ENCODE assay signal across 8 cellular contexts in genomic region chr3:185943363-185944106, GRCh38. TPM values are rescaled to one million over a fixed set of nuclear protein-coding genes. Genes with fewer than 3 reads are reported as not detected.
A peak's percentile ranks its signal among the peaks of the same experiment; 100 is the strongest.
DNase-seq lines count a peak whose midpoint lies in the region; ATAC-seq and TF ChIP-seq lines count a peak whose summit lies in the region.

No MANE protein-coding gene starts in this region.

- H3K27me3 ChIP-seq in BLaER1 treated with 17β-estradiol and CSF1 and Interleukin-3, amounts not matched to agents 10 nM and 100 nM, result no peaks in the 10 kb centered on the region
- no peaks in the 10 kb centered on the region for H3K27me3 ChIP-seq in liver (ENCODE audit: control insufficient read depth in 4 of 4, insufficient read depth in 4 of 4, low read length in 3 of 4)

- H3K4me3 ChIP-seq in BLaER1 treated with 17β-estradiol and CSF1 and Interleukin-3, amounts not matched to agents 10 nM and 100 nM, result peak overlapping the region in 9 of 10 experiments; percentile 12 to 52 (median 33); a peak in 11 of 20 replicates
- H3K4me3 ChIP-seq in coronary artery, result peak overlapping the region; percentile 48
- no peak overlapping the region for H3K4me3 ChIP-seq in liver (ENCODE audit: low read depth in 1 of 3, low read length in 3 of 3)

- peaks cover 20% of the 10 kb centered on the region for H3K4me1 Mint-ChIP-seq in activated CD4-positive, alpha-beta T cell treated with anti-CD3 and anti-CD28 coated beads, Interleukin-2, amount 10 ng/mL, durations not matched to agents 7 days and 5 days

- peak overlapping the region; percentile 66 to 87 (median 72) for H3K4me2 ChIP-seq in BLaER1 treated with 17β-estradiol and CSF1 and Interleukin-3, amounts not matched to agents 10 nM and 100 nM

- H3K9me3 Mint-ChIP-seq in activated CD4-positive, alpha-beta T cell treated with anti-CD3 and anti-CD28 coated beads, Interleukin-2, amount 10 ng/mL, durations not matched to agents 7 days and 5 days, result no peaks in the 10 kb centered on the region

- 18% methylated on average over 6 of the region's 6 CpGs for WGBS in liver

- no peaks in the 10 kb centered on the region; a peak in 1 of 22 replicates for H3K9me3 ChIP-seq in BLaER1 treated with 17β-estradiol and CSF1 and Interleukin-3, amounts not matched to agents 10 nM and 100 nM (replicated peaks in 1 of 11)
- no peaks in the 10 kb centered on the region for H3K9me3 ChIP-seq in liver (ENCODE audit: control insufficient read depth in 4 of 4, low read length in 3 of 4)

- H3K27ac ChIP-seq in BLaER1 treated with 17β-estradiol and CSF1 and Interleukin-3, amounts not matched to agents 10 nM and 100 nM, result peak overlapping the region in 10 of 11 experiments; percentile 43 to 84 (median 80); a peak in 19 of 22 replicates
- peak overlapping the region; percentile 8 to 78 for H3K27ac ChIP-seq in coronary artery
- peak overlapping the region in 1 of 2 donors; percentile 38 for H3K27ac ChIP-seq in liver (ENCODE audit: low read depth in 1 of 2, low read length in 2 of 2)

- TF ChIP-seq CTCF in coronary artery (IDR thresholded peaks at IDR 0.05), result peak; percentile 97
- TF ChIP-seq CTCF in liver (IDR thresholded peaks at IDR 0.05; ENCODE audit: low read depth, low read length, missing input control), result peak; percentile 99

- H3K9ac ChIP-seq in BLaER1 treated with 17β-estradiol and CSF1 and Interleukin-3, amounts not matched to agents 10 nM and 100 nM, result peak overlapping the region in 9 of 11 experiments; percentile 59 to 72 (median 67); a peak in 18 of 22 replicates
- H3K9ac ChIP-seq in liver (ENCODE audit: low read depth in 1 of 2, low read length in 2 of 2), result no peak overlapping the region

- DNase-seq in GM19240 (ENCODE audit: insufficient read length, low spot score), result peak; percentile 56
- DNase-seq in NCI-H460 (ENCODE audit: extremely low read depth, low read depth), result peak; percentile 81
- peak; percentile 88 for DNase-seq in activated CD4-positive, alpha-beta T cell treated with anti-CD3 and anti-CD28 coated beads, Interleukin-2, amount 10 ng/mL, durations not matched to agents 7 days and 5 days
- DNase-seq in coronary artery (ENCODE audit: low spot score), result peak; percentile 88
- DNase-seq in stimulated activated CD4-positive, alpha-beta T cell treated with anti-CD3 and anti-CD28 coated beads, TNF-alpha, amount 100 ng/mL, for 24 hours (ENCODE audit: low read depth in 3 of 3), result peak; percentile 67 to 82 (median 74)

- CTCF ChIA-PET in activated CD4-positive, alpha-beta T cell treated with anti-CD3 and anti-CD28 coated beads, Interleukin-2, amount 10 ng/mL, durations not matched to agents 7 days and 5 days (lab: Charles Lee), result interaction anchor here (0.6 to 3.9 kb wide), 32 partner anchors 9 to 1126 kb away, joined by 3 to 41 read pairs (median 4); partner anchors contain the start of gene ETV5

- no peaks in the 10 kb centered on the region for H3K36me3 ChIP-seq in BLaER1 treated with 17β-estradiol and CSF1 and Interleukin-3, amounts not matched to agents 10 nM and 100 nM
- no peaks in the 10 kb centered on the region for H3K36me3 ChIP-seq in liver (ENCODE audit: control insufficient read depth in 4 of 4, insufficient read depth in 3 of 4, low read depth in 1 of 4, low read length in 3 of 4)

- TF ChIP-seq RAD21 in liver (IDR thresholded peaks at IDR 0.05), result peak; percentile 69 to 86

- peaks cover 15% of the 10 kb centered on the region for H3K27me3 Mint-ChIP-seq in activated CD4-positive, alpha-beta T cell treated with anti-CD3 and anti-CD28 coated beads, Interleukin-2, amount 10 ng/mL, durations not matched to agents 7 days and 5 days

- peaks cover 11 to 39% (median 23%) of the 10 kb centered on the region in 10 experiments for H3K4me1 ChIP-seq in BLaER1 treated with 17β-estradiol and CSF1 and Interleukin-3, amounts not matched to agents 10 nM and 100 nM
- H3K4me1 ChIP-seq in liver (ENCODE audit: control insufficient read depth in 4 of 4, insufficient read depth in 4 of 4, low read length in 3 of 4), result peaks cover 0 to 9% (median 5%) of the 10 kb centered on the region in 4 donors

- H3K27ac Mint-ChIP-seq in activated CD4-positive, alpha-beta T cell treated with anti-CD3 and anti-CD28 coated beads, Interleukin-2, amount 10 ng/mL, durations not matched to agents 7 days and 5 days, result peak overlapping the region; percentile 79

- H4K20me1 ChIP-seq in BLaER1 treated with 17β-estradiol and CSF1 and Interleukin-3, amounts not matched to agents 10 nM and 100 nM, result no peaks in the 10 kb centered on the region

- H3K36me3 Mint-ChIP-seq in activated CD4-positive, alpha-beta T cell treated with anti-CD3 and anti-CD28 coated beads, Interleukin-2, amount 10 ng/mL, durations not matched to agents 7 days and 5 days (ENCODE audit: low read depth), result no peaks in the 10 kb centered on the region

- peak overlapping the region; percentile 28 for H3K4me3 Mint-ChIP-seq in activated CD4-positive, alpha-beta T cell treated with anti-CD3 and anti-CD28 coated beads, Interleukin-2, amount 10 ng/mL, durations not matched to agents 7 days and 5 days

- POLR2A ChIA-PET in activated CD4-positive, alpha-beta T cell treated with anti-CD3 and anti-CD28 coated beads, Interleukin-2, amount 10 ng/mL, durations not matched to agents 7 days and 5 days (lab: Charles Lee), result interaction anchor here (0.6 to 0.7 kb wide), 2 partner anchors 165 to 167 kb away, joined by 3 read pairs; no protein-coding TSS in a partner anchor

- ATAC-seq in HG03378 (IDR thresholded peaks at IDR 0.05; ENCODE audit: unreplicated experiment), result peak; percentile 86

TF ChIP-seq in liver, 16 proteins besides CTCF, POLR2A, EP300 and RAD21:
- TF ChIP-seq SP1 (IDR thresholded peaks at IDR 0.05) (peak; percentile 45), HNF4A (conservative IDR thresholded peaks at IDR 0.05) (peak; percentile 18 to 42), NR2F2 (IDR thresholded peaks at IDR 0.05) (no peak)

RNA-seq across cellular contexts. Expression of gene TRA2B, which starts 5.7 kb away (rescaled TPM):
- 176 and 194 TPM in 2 replicates for total RNA-seq in NCI-H460 (2014; rRNA removed; shearing (Covaris generic))
- polyA plus RNA-seq in NCI-H460 (2014; cell fraction: nucleus; rRNA removed), result 222 and 244 TPM in 2 replicates
- 100 to 1,000 TPM; 224 to 284 TPM for total RNA-seq in activated CD4-positive, alpha-beta T cell treated with anti-CD3 and anti-CD28 coated beads, Interleukin-2, amount 10 ng/mL, durations not matched to agents 7 days and 5 days
- 100 to 1,000 TPM in 1 of 2 donors, 10 to 100 TPM in 1; 96.2 to 106 TPM for total RNA-seq in liver
- polyA plus RNA-seq in liver, result 10 to 100 TPM; 31.8 to 44.5 TPM

Comparison
In these comparisons a context has a peak if more than half of its experiments do, and no peak if none do; other contexts are left out.
1. H3K4me3 ChIP-seq: peak in BLaER1 treated with 17β-estradiol and CSF1 and Interleukin-3, amounts not matched to agents 10 nM and 100 nM (9 of 10) and coronary artery (single experiment); none in liver (0 of 3).
2. H3K9ac ChIP-seq: peak in BLaER1 treated with 17β-estradiol and CSF1 and Interleukin-3, amounts not matched to agents 10 nM and 100 nM (9 of 11); none in liver (0 of 2).
3. Peak in every context shown above with its lines, with median percentiles within 50 percentile points of each other: DNase-seq.